8 cellular contexts compared by ENCODE assay signal in the genomic region with DNA sequence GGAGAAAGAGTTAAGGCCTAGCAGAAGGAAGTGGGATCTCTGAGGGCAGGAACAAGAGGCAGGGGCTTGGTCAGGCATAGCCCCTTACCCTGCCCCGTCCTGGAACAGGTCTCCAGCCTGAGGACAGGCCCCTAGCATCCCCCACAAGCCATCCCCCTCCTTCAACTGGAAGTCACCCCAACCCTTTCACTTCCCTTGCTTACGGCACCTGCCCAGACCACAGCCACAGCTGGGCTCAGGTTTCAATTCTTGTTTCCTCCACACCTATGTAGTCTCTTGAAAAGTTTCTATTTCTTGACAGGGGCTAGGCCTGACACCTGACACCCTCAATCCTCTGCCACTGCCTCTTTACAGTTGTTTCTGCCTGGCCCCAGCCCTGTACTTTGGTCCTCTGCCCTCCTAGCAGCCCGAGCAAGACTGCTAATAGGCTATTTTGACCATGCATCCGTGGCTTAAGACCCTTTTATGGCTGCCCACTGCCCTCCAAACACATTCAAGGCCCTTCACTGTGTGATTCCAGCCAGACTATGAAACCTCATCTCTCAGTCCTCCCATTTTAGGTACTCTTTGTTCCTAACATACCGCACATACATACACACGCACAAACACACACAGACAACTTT. TPM values are rescaled to one million over a fixed set of nuclear protein-coding genes. Genes with fewer than 3 reads are reported as not detected.
DNase-seq lines count a peak whose midpoint lies in the region; ATAC-seq and TF ChIP-seq lines count a peak whose summit lies in the region.

No MANE protein-coding gene starts in this region.

- no peaks in the 10 kb centered on the region for H3K27me3 Mint-ChIP-seq in activated naive CD8-positive, alpha-beta T cell treated with anti-CD3 and anti-CD28 coated beads for 36 hours

- no peaks in the 10 kb centered on the region for H3K36me3 Mint-ChIP-seq in activated naive CD8-positive, alpha-beta T cell treated with anti-CD3 and anti-CD28 coated beads for 36 hours

- WGBS in spleen, 5 donors = 47 to 58% (median 57%) methylated on average over 6 of the region's 6 CpGs
- 85 to 93% (median 87%) methylated on average over 6 of the region's 6 CpGs for WGBS in adrenal gland, 4 donors

- H3K27ac Mint-ChIP-seq in activated naive CD8-positive, alpha-beta T cell treated with anti-CD3 and anti-CD28 coated beads for 36 hours = peak overlapping the region; percentile 87

- peaks cover 51% of the 10 kb centered on the region for H3K4me1 Mint-ChIP-seq in activated naive CD8-positive, alpha-beta T cell treated with anti-CD3 and anti-CD28 coated beads for 36 hours

- no peaks in the 10 kb centered on the region for H3K27me3 ChIP-seq in spleen (replicated peaks in 1 of 7)
- H3K27me3 ChIP-seq in adrenal gland = no peaks in the 10 kb centered on the region

- H3K36me3 ChIP-seq in spleen (no peaks in the 10 kb centered on the region), adrenal gland (replicated peaks in 1 of 2) (no peaks in the 10 kb centered on the region)

- H3K4me1 ChIP-seq in spleen = peaks cover 50 to 100% (median 88%) of the 10 kb centered on the region in 6 donors
- peaks cover 3 to 15% of the 10 kb centered on the region in 2 donors for H3K4me1 ChIP-seq in adrenal gland (replicated peaks in 1 of 2)

- ATAC-seq in GM18520 (IDR thresholded peaks at IDR 0.05; ENCODE audit: unreplicated experiment) = peak; percentile 58
- peak; percentile 62 for ATAC-seq in HG02588 (IDR thresholded peaks at IDR 0.05; ENCODE audit: unreplicated experiment)

- H3K27ac ChIP-seq in spleen (peak overlapping the region; percentile 66 to 88 (median 80)), adrenal gland (peak overlapping the region in 1 of 5 donors; percentile 5)

- DNase-seq in NCI-H187 treated with DMSO at 0.1 percent for 48 hours (lab: John Stamatoyannopoulos, UW) (peak; percentile 11), spleen (peak; percentile 91), erythroblast (lab: John Stamatoyannopoulos, UW) (no peak), HK-2 (ENCODE audit: unreplicated experiment) (no peak), adrenal gland (no peak)
- DNase-seq in activated naive CD8-positive, alpha-beta T cell treated with anti-CD3 and anti-CD28 coated beads for 36 hours = peak; percentile 68

- intact Hi-C loops in spleen (cut with DNase I; ENCODE audit: low total_unique reads) (no loop called here), adrenal gland (cut with DNase I) (no loop called here)

- H3K4me3 ChIP-seq in spleen = no peak overlapping the region
- H3K4me3 ChIP-seq in adrenal gland = no peak overlapping the region

- no peaks in the 10 kb centered on the region for H3K9me3 Mint-ChIP-seq in activated naive CD8-positive, alpha-beta T cell treated with anti-CD3 and anti-CD28 coated beads for 36 hours

- H3K9me3 ChIP-seq in spleen (no peaks in the 10 kb centered on the region), adrenal gland (replicated peaks in 1 of 3) (no peaks in the 10 kb centered on the region)

- TF ChIP-seq CTCF in spleen (IDR thresholded peaks at IDR 0.05 in 8 of 11, conservative IDR thresholded peaks at IDR 0.05 in 3 of 11) (no peak), adrenal gland (IDR thresholded peaks at IDR 0.05) (no peak)

- no peak for TF ChIP-seq POLR2A in spleen (IDR thresholded peaks at IDR 0.05)
- TF ChIP-seq POLR2A in erythroblast (IDR thresholded peaks at IDR 0.05; ENCODE audit: low read length) = no peak
- TF ChIP-seq POLR2A in adrenal gland (IDR thresholded peaks at IDR 0.05) = no peak

- H3K4me3 Mint-ChIP-seq in activated naive CD8-positive, alpha-beta T cell treated with anti-CD3 and anti-CD28 coated beads for 36 hours = peak overlapping the region; percentile 23

RNA-seq across cellular contexts. Expression of a gene that starts 10.9 kb away (rescaled TPM):
- total RNA-seq in activated naive CD8-positive, alpha-beta T cell treated with anti-CD3 and anti-CD28 coated beads for 36 hours = 10 to 100 TPM; 19.9 to 22.6 TPM
- 100 to 1,000 TPM in 4 of 7 donors, 10 to 100 TPM in 3; 66.1 to 129 (median 110) TPM for total RNA-seq in spleen
- 10 to 100 TPM; 30.2 to 35.0 (median 32.2) TPM for polyA plus RNA-seq in spleen
- 10 to 100 TPM; 24.5 to 67.2 (median 37.0) TPM for total RNA-seq in adrenal gland
- 10 to 100 TPM; 14.6 to 39.1 (median 21.3) TPM for polyA plus RNA-seq in adrenal gland

Comparison
In these comparisons a context has a peak if more than half of its experiments do, and no peak if none do; other contexts are left out.
1. DNase-seq: peak in NCI-H187 treated with DMSO at 0.1 percent for 48 hours (single experiment), activated naive CD8-positive, alpha-beta T cell treated with anti-CD3 and anti-CD28 coated beads for 36 hours (single experiment) and spleen (single experiment); none in erythroblast (0 of 2), HK-2 (single experiment) and adrenal gland (0 of 7).